In genomic region chr19:42494321-42494720, GRCh38 we compare ENCODE assay signal across 1 cellular context.
TF ChIP-seq lines count a peak whose summit lies in the region.

No MANE protein-coding gene starts in this region.

TF ChIP-seq in HepG2, 621 proteins besides CTCF, POLR2A, EP300 and RAD21:
- no peak for TF ChIP-seq E2F2 (CRISPR knock-in tag; IDR thresholded peaks at IDR 0.05; ENCODE audit: borderline replicate concordance)
- no peak for TF ChIP-seq ZNF549 (CRISPR knock-in tag; IDR thresholded peaks at IDR 0.05)
- TF ChIP-seq XBP1 (CRISPR knock-in tag; IDR thresholded peaks at IDR 0.05) = no peak
- no peak for TF ChIP-seq ZBTB8A (CRISPR knock-in tag; IDR thresholded peaks at IDR 0.05; ENCODE audit: borderline replicate concordance, low read depth)
- no peak for TF ChIP-seq AGO2 (optimal IDR thresholded peaks at IDR 0.05; ENCODE audit: low read depth, low read length)
- TF ChIP-seq, protein P1, sequence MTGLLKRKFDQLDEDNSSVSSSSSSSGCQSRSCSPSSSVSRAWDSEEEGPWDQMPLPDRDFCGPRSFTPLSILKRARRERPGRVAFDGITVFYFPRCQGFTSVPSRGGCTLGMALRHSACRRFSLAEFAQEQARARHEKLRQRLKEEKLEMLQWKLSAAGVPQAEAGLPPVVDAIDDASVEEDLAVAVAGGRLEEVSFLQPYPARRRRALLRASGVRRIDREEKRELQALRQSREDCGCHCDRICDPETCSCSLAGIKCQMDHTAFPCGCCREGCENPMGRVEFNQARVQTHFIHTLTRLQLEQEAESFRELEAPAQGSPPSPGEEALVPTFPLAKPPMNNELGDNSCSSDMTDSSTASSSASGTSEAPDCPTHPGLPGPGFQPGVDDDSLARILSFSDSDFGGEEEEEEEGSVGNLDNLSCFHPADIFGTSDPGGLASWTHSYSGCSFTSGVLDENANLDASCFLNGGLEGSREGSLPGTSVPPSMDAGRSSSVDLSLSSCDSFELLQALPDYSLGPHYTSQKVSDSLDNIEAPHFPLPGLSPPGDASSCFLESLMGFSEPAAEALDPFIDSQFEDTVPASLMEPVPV (CRISPR knock-in tag; IDR thresholded peaks at IDR 0.05) = no peak
- TF ChIP-seq SRY (CRISPR knock-in tag; IDR thresholded peaks at IDR 0.05) = no peak
- TF ChIP-seq IKZF1 (IDR thresholded peaks at IDR 0.05) = no peak
- TF ChIP-seq, protein P2, sequence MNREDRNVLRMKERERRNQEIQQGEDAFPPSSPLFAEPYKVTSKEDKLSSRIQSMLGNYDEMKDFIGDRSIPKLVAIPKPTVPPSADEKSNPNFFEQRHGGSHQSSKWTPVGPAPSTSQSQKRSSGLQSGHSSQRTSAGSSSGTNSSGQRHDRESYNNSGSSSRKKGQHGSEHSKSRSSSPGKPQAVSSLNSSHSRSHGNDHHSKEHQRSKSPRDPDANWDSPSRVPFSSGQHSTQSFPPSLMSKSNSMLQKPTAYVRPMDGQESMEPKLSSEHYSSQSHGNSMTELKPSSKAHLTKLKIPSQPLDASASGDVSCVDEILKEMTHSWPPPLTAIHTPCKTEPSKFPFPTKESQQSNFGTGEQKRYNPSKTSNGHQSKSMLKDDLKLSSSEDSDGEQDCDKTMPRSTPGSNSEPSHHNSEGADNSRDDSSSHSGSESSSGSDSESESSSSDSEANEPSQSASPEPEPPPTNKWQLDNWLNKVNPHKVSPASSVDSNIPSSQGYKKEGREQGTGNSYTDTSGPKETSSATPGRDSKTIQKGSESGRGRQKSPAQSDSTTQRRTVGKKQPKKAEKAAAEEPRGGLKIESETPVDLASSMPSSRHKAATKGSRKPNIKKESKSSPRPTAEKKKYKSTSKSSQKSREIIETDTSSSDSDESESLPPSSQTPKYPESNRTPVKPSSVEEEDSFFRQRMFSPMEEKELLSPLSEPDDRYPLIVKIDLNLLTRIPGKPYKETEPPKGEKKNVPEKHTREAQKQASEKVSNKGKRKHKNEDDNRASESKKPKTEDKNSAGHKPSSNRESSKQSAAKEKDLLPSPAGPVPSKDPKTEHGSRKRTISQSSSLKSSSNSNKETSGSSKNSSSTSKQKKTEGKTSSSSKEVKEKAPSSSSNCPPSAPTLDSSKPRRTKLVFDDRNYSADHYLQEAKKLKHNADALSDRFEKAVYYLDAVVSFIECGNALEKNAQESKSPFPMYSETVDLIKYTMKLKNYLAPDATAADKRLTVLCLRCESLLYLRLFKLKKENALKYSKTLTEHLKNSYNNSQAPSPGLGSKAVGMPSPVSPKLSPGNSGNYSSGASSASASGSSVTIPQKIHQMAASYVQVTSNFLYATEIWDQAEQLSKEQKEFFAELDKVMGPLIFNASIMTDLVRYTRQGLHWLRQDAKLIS (CRISPR knock-in tag; IDR thresholded peaks at IDR 0.05) = no peak
- TF ChIP-seq, protein P3, sequence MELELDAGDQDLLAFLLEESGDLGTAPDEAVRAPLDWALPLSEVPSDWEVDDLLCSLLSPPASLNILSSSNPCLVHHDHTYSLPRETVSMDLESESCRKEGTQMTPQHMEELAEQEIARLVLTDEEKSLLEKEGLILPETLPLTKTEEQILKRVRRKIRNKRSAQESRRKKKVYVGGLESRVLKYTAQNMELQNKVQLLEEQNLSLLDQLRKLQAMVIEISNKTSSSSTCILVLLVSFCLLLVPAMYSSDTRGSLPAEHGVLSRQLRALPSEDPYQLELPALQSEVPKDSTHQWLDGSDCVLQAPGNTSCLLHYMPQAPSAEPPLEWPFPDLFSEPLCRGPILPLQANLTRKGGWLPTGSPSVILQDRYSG (CRISPR knock-in tag; IDR thresholded peaks at IDR 0.05) = no peak
- TF ChIP-seq ATF2 (CRISPR knock-in tag; IDR thresholded peaks at IDR 0.05) = no peak
- no peak for TF ChIP-seq SIX4 (CRISPR knock-in tag; IDR thresholded peaks at IDR 0.05)
- no peak for TF ChIP-seq IKZF4 (CRISPR knock-in tag; IDR thresholded peaks at IDR 0.05; ENCODE audit: borderline replicate concordance, low read depth, not compliant biosample characterization)
- TF ChIP-seq MIXL1 (CRISPR knock-in tag; IDR thresholded peaks at IDR 0.05) = no peak
- no peak for TF ChIP-seq PBX2 (CRISPR knock-in tag; IDR thresholded peaks at IDR 0.05)
- TF ChIP-seq ZNF564 (CRISPR knock-in tag; IDR thresholded peaks at IDR 0.05) = no peak
- TF ChIP-seq, protein P4, sequence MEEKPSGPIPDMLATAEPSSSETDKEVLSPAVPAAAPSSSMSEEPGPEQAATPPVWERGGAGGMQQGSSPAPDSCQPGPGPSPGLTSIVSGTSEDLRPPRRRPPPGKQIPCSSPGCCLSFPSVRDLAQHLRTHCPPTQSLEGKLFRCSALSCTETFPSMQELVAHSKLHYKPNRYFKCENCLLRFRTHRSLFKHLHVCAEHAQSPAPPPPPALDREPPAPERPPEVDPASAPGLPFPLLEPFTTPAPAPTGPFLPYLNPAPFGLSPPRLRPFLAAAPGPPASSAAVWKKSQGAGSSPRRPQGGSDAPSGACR (CRISPR knock-in tag; IDR thresholded peaks at IDR 0.05) = no peak
- no peak for TF ChIP-seq TAF1 (CRISPR knock-in tag; IDR thresholded peaks at IDR 0.05)
